14 cellular contexts compared by ENCODE assay signal in the genomic region with DNA sequence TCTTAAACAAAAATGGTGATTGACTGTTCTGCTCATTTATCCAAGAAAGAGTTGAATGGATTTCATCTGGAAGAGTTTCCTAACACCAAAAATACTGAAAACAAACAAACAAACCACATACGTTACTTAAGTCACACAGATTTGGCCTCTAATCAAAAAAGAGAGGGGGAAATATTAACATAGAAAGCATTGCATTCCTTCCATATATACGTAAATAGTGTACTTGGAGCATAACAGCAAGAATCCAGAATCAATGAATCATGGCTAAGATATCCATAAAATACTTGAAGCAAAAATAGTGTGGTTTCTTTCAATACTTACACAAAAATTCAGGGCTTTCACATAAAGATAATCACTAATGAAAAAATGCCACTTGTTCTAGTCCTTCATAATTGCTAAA.
DNase-seq lines count a peak whose midpoint lies in the region; TF ChIP-seq lines count a peak whose summit lies in the region.
"Had no signal": no experiment of that assay in that cellular context is flagged by ENCODE, and none has a peak within 500 bp of the region (broad histone marks: within the 10 kb centered on the region; RNA-seq: fewer than 3 reads in every experiment).

No MANE protein-coding gene starts in this region.

- DNase-seq in A172 (ENCODE audit: low spot score) (peak; percentile 26), HS-5 (ENCODE audit: low read depth) (peak; percentile 86), astrocyte of the hippocampus (ENCODE audit: low read depth, low spot score) (peak; percentile 77), foreskin melanocyte (peak; percentile 1), Calu3 (no peak), germinal center (ENCODE audit: low spot score) (no peak)
- DNase-seq in stimulated activated CD4-positive, alpha-beta T cell treated with anti-CD3 and anti-CD28 coated beads, Interleukin-4, amount 100 ng/mL, for 4 hours = no peak
- DNase-seq in activated naive CD8-positive, alpha-beta T cell treated with anti-CD3 and anti-CD28 coated beads for 36 hours = no peak
- DNase-seq: 8988T; activated CD4-positive, alpha-beta T cell treated with anti-CD3 and anti-CD28 coated beads for 4 hours; NCI-H1105; NCI-H446; stimulated activated CD4-positive, alpha-beta T cell treated with anti-CD3 and anti-CD28 coated beads, Interleukin-12 subunit alpha, Interleukin-12 subunit beta, amount 100 ng/mL, for 4 hours had no signal

- CTCF ChIA-PET in Calu3 (lab: Charles Lee) = no interaction called here

- H3K27ac Mint-ChIP-seq in Calu3 (ENCODE audit: unreplicated experiment) = no peak overlapping the region
- no peak overlapping the region for H3K27ac Mint-ChIP-seq in activated naive CD8-positive, alpha-beta T cell treated with anti-CD3 and anti-CD28 coated beads for 36 hours
- H3K27ac Mint-ChIP-seq: brain had no signal

- peaks cover 6% of the 10 kb centered on the region for H3K9me3 Mint-ChIP-seq in Calu3 (ENCODE audit: low read depth, unreplicated experiment)
- H3K9me3 Mint-ChIP-seq in activated naive CD8-positive, alpha-beta T cell treated with anti-CD3 and anti-CD28 coated beads for 36 hours = peaks cover 14% of the 10 kb centered on the region

- BruUV-seq in Calu3 (replicated peaks; lab: Mats Ljungman, UMichigan) = no TSS peak

- TF ChIP-seq CTCF in Calu3 (IDR thresholded peaks at IDR 0.05; ENCODE audit: unreplicated experiment) = no peak

- H3K36me3 Mint-ChIP-seq in Calu3 (ENCODE audit: insufficient read depth, unreplicated experiment) = no peaks in the 10 kb centered on the region
- H3K36me3 Mint-ChIP-seq in activated naive CD8-positive, alpha-beta T cell treated with anti-CD3 and anti-CD28 coated beads for 36 hours = peaks cover 9% of the 10 kb centered on the region
- H3K36me3 Mint-ChIP-seq: brain had no signal

- intact Hi-C loops in Calu3 (cut with micrococcal nuclease; ENCODE audit: unreplicated experiment) = no loop called here

- H3K4me1 Mint-ChIP-seq in Calu3 (ENCODE audit: low read depth, unreplicated experiment) = no peaks in the 10 kb centered on the region
- H3K4me1 Mint-ChIP-seq in activated naive CD8-positive, alpha-beta T cell treated with anti-CD3 and anti-CD28 coated beads for 36 hours = no peaks in the 10 kb centered on the region
- H3K4me1 Mint-ChIP-seq: brain had no signal

- no peaks in the 10 kb centered on the region for H3K27me3 Mint-ChIP-seq in Calu3 (ENCODE audit: unreplicated experiment)
- no peaks in the 10 kb centered on the region for H3K27me3 Mint-ChIP-seq in activated naive CD8-positive, alpha-beta T cell treated with anti-CD3 and anti-CD28 coated beads for 36 hours

- no peak overlapping the region for H3K4me3 Mint-ChIP-seq in Calu3 (ENCODE audit: low read depth, unreplicated experiment)
- no peak overlapping the region for H3K4me3 Mint-ChIP-seq in activated naive CD8-positive, alpha-beta T cell treated with anti-CD3 and anti-CD28 coated beads for 36 hours
- H3K4me3 Mint-ChIP-seq: brain had no signal

Comparison
In these comparisons a context has a peak if more than half of its experiments do, and no peak if none do; other contexts are left out.
1. DNase-seq: peak in A172 (single experiment), HS-5 (single experiment), astrocyte of the hippocampus (single experiment) and foreskin melanocyte (single experiment); none in stimulated activated CD4-positive, alpha-beta T cell treated with anti-CD3 and anti-CD28 coated beads, Interleukin-4, amount 100 ng/mL, for 4 hours (0 of 2), Calu3 (single experiment), germinal center (single experiment) and activated naive CD8-positive, alpha-beta T cell treated with anti-CD3 and anti-CD28 coated beads for 36 hours (single experiment).